Comparison of ENCODE assay signal across 1 cellular context in the genomic region with DNA sequence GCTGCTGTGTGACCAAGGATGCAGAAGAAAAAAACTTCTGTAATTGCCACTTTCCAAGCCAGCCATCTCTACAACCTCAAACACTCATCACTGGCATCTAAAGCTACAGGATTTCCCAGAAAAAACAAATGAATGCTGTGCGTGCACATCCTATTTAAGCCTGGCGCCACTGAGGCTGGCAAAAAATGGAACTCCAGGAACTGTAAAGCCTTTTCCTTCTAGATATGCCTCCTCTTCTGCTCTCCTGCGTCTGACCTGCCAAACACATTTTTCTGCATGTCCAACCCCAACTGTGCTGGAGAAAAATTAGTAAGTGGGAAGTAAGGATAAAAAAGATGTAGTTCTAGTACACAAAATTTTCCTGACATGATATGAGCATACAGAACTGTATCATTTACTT.
TF ChIP-seq lines count a peak whose summit lies in the region.

No MANE protein-coding gene starts in this region.

TF ChIP-seq in IMR-90, 13 proteins besides CTCF, POLR2A, EP300 and RAD21:
- no peak for TF ChIP-seq NFE2L2 (IDR thresholded peaks at IDR 0.05; ENCODE audit: low read depth, low read length)
TF ChIP-seq in IMR-90: peak in this region for 0.
